ENCODE assay signal across 23 cellular contexts in genomic region chr7:72706521-72706920, GRCh38.
"Had no signal": no experiment of that assay in that cellular context is flagged by ENCODE, and none has a peak within 500 bp of the region (broad histone marks: within the 10 kb centered on the region; RNA-seq: fewer than 3 reads in every experiment).

No MANE protein-coding gene starts in this region.

- DNase-seq: activated CD4-positive, alpha-beta memory T cell treated with anti-CD3 and anti-CD28 coated beads, Interleukin-2, amount 10 ng/mL, durations not matched to agents 7 days and 5 days; activated CD4-positive, alpha-beta T cell treated with anti-CD3 and anti-CD28 coated beads, Interleukin-2, amount 10 ng/mL, durations not matched to agents 24 days and 14 days; activated CD4-positive, CD25-positive, alpha-beta regulatory T cell treated with anti-CD3 and anti-CD28 coated beads, Interleukin-2, amount 50 U/mL, for 72 hours; activated CD8-positive, alpha-beta memory T cell treated with anti-CD3 and anti-CD28 coated beads, Interleukin-2, amount 50 U/mL, for 48 hours; activated gamma-delta T cell; activated naive CD4-positive, alpha-beta T cell treated with anti-CD3 and anti-CD28 coated beads, Interleukin-2, amount 10 ng/mL, durations not matched to agents 7 days and 5 days; activated naive CD8-positive, alpha-beta T cell treated with anti-CD3 and anti-CD28 coated beads, Interleukin-2, amount 10 ng/mL, durations not matched to agents 7 days and 5 days; activated T-cell treated with anti-CD3 and anti-CD28 coated beads, Interleukin-2, amount 50 U/mL, for 24 hours; amygdala; central memory CD4-positive, alpha-beta T cell; endodermal cell; foreskin keratinocyte; heart right ventricle; left colon; mammary epithelial cell; naive thymus-derived CD4-positive, alpha-beta T cell; psoas muscle; stimulated activated CD4-positive, alpha-beta T cell treated with anti-CD3 and anti-CD28 coated beads, Interleukin-12 subunit alpha, Interleukin-12 subunit beta, amount 100 ng/mL, for 4 hours; stimulated activated CD4-positive, alpha-beta T cell treated with anti-CD3 and anti-CD28 coated beads, Interleukin-4, amount 100 ng/mL, for 1 hour; stimulated activated naive CD8-positive, alpha-beta T cell treated with anti-CD3 and anti-CD28 coated beads, Interleukin-15, Interleukin-2, amounts not matched to agents 100 U/mL and 50 U/mL, for 24 hours; T-helper 9 cell; trophoblast cell; WERI-Rb-1 had no signal

- ATAC-seq: foreskin keratinocyte; heart right ventricle; left colon; naive thymus-derived CD4-positive, alpha-beta T cell; stimulated activated naive CD8-positive, alpha-beta T cell treated with anti-CD3 and anti-CD28 coated beads, Interleukin-15, Interleukin-2, amounts not matched to agents 100 U/mL and 50 U/mL, for 24 hours had no signal
